In genomic region chr11:64219354-64219684, GRCh38 we compare ENCODE assay signal across 16 cellular contexts.
"Had no signal": no experiment of that assay in that cellular context is flagged by ENCODE, and none has a peak within 500 bp of the region (broad histone marks: within the 10 kb centered on the region; RNA-seq: fewer than 3 reads in every experiment).

No MANE protein-coding gene starts in this region.

- H3K9me3 Mint-ChIP-seq: activated naive CD4-positive, alpha-beta T cell treated with anti-CD3 and anti-CD28 coated beads, Interleukin-2, amount 50 U/mL, for 24 hours; naive thymus-derived CD8-positive, alpha-beta T cell had no signal

- DNase-seq: activated CD4-positive, alpha-beta T cell treated with anti-CD3 and anti-CD28 coated beads, Interleukin-2, amount 50 U/mL, for 48 hours; activated CD4-positive, CD25-positive, alpha-beta regulatory T cell treated with anti-CD3 and anti-CD28 coated beads, Interleukin-2, amount 50 U/mL, for 72 hours; activated effector memory CD4-positive, alpha-beta T cell treated with anti-CD3 and anti-CD28 coated beads, Interleukin-2, amount 50 U/mL, for 16 hours; activated T-cell treated with anti-CD3 and anti-CD28 coated beads, Interleukin-2, amount 50 U/mL, for 48 hours; hippocampal formation; left ventricle myocardium inferior; naive thymus-derived CD8-positive, alpha-beta T cell; T-helper 9 cell had no signal

- H3K9me3 ChIP-seq: adrenal gland, esophagus muscularis mucosa, left ventricle myocardium inferior, mucosa of descending colon, prostate gland, thoracic aorta had no signal

- ATAC-seq: mucosa of descending colon; naive thymus-derived CD8-positive, alpha-beta T cell; sciatic nerve had no signal

- H3K27me3 Mint-ChIP-seq: activated naive CD4-positive, alpha-beta T cell treated with anti-CD3 and anti-CD28 coated beads, Interleukin-2, amount 50 U/mL, for 24 hours; naive thymus-derived CD8-positive, alpha-beta T cell had no signal

- H3K4me1 ChIP-seq: adrenal gland, prostate gland had no signal

- H3K36me3 ChIP-seq: prostate gland had no signal

- H3K4me3 ChIP-seq: adrenal gland, cardiac muscle cell, esophagus muscularis mucosa, left ventricle myocardium inferior, mucosa of descending colon, prostate gland, thoracic aorta had no signal

- H3K27me3 ChIP-seq: adrenal gland, cardiac muscle cell, esophagus muscularis mucosa had no signal

- H3K4me3 Mint-ChIP-seq: activated naive CD4-positive, alpha-beta T cell treated with anti-CD3 and anti-CD28 coated beads, Interleukin-2, amount 50 U/mL, for 24 hours; naive thymus-derived CD8-positive, alpha-beta T cell had no signal

- H3K27ac ChIP-seq: adrenal gland, cardiac muscle cell, esophagus muscularis mucosa, left ventricle myocardium inferior, prostate gland, thoracic aorta had no signal
